ENCODE assay signal across 1 cellular context in genomic region chr14:20477211-20477876, GRCh38.
TF ChIP-seq lines count a peak whose summit lies in the region.

No MANE protein-coding gene starts in this region.

TF ChIP-seq in K562, 482 proteins besides CTCF, POLR2A, EP300 and RAD21 (continues in another document):
- TF ChIP-seq KDM1A (IDR thresholded peaks at IDR 0.05) (0 out of 4 replicates have a peak, but pooled peaks of 1 of the 2 experiments have one; percentile 21), POLR2B (IDR thresholded peaks at IDR 0.05; ENCODE audit: low read depth, partially characterized antibody) (peak; percentile 37), CBX3 (IDR thresholded peaks at IDR 0.05; ENCODE audit: borderline replicate concordance in 1 of 2, low read length in 2 of 2) (no peak), SIX5 (IDR thresholded peaks at IDR 0.05; ENCODE audit: borderline replicate concordance in 1 of 2, insufficient read depth in 1 of 2, low read depth in 1 of 2, low read length in 2 of 2) (no peak), ZBTB26 (CRISPR knock-in tag; IDR thresholded peaks at IDR 0.05) (0 out of 2 replicates have a peak, but pooled peaks have one; percentile 44), ZMIZ1 (IDR thresholded peaks at IDR 0.05; ENCODE audit: low read depth in 2 of 2, low read length in 2 of 2) (0 out of 4 replicates have a peak, but pooled peaks of 1 of the 2 experiments have one; percentile 28), ERF (CRISPR knock-in tag; IDR thresholded peaks at IDR 0.05) (no peak), TFAP4 (CRISPR knock-in tag; IDR thresholded peaks at IDR 0.05; ENCODE audit: borderline replicate concordance) (peak; percentile 90), SP1 (CRISPR knock-in tag; IDR thresholded peaks at IDR 0.05) (peak; percentile 44; the same call in 1 of the 2 replicates), CTCFL (IDR thresholded peaks at IDR 0.05; ENCODE audit: borderline replicate concordance, insufficient read depth, low read depth, low read length, poor library complexity, severe bottlenecking) (no peak), TEAD1 (CRISPR knock-in tag; IDR thresholded peaks at IDR 0.05) (peak in 1 of 2 experiments; percentile 64; a peak in 2 of 4 replicates), NCOR1 (IDR thresholded peaks at IDR 0.05) (peak; percentile 56; the same call in 1 of the 2 replicates), CXXC5 (CRISPR knock-in tag; IDR thresholded peaks at IDR 0.05) (peak; percentile 28; the same call in 1 of the 2 replicates), SUPT5H (IDR thresholded peaks at IDR 0.05) (peak; percentile 53; the same call in 1 of the 2 replicates), BCOR (IDR thresholded peaks at IDR 0.05) (no peak), RHOXF2B (CRISPR knock-in tag; conservative IDR thresholded peaks at IDR 0.05) (no peak), ELF1 (tag; IDR thresholded peaks at IDR 0.05) (no peak), NCOA4 (IDR thresholded peaks at IDR 0.05; ENCODE audit: partially characterized antibody) (no peak), TCF3 (CRISPR knock-in tag; IDR thresholded peaks at IDR 0.05) (peak; percentile 85), ELF2 (CRISPR knock-in tag; IDR thresholded peaks at IDR 0.05) (no peak), ZNF175 (CRISPR knock-in tag; IDR thresholded peaks at IDR 0.05; ENCODE audit: low read depth) (0 out of 2 replicates have a peak, but pooled peaks have one; percentile 33), THRB (CRISPR knock-in tag; conservative IDR thresholded peaks at IDR 0.05) (no peak), DDX20 (tag; IDR thresholded peaks at IDR 0.05; ENCODE audit: low read depth) (no peak), ZNF76 (CRISPR knock-in tag; IDR thresholded peaks at IDR 0.05; ENCODE audit: borderline replicate concordance) (no peak), USF2 (CRISPR knock-in tag; IDR thresholded peaks at IDR 0.05) (no peak), CREB5 (CRISPR knock-in tag; IDR thresholded peaks at IDR 0.05) (no peak), RBFOX2 (IDR thresholded peaks at IDR 0.05; ENCODE audit: low read depth, low read length) (peak; percentile 43; the same call in 1 of the 2 replicates), ESRRA (IDR thresholded peaks at IDR 0.05; ENCODE audit: borderline replicate concordance, low read depth) (peak; percentile 68; the same call in 1 of the 2 replicates), ILK (tag; IDR thresholded peaks at IDR 0.05; ENCODE audit: borderline replicate concordance, low read depth) (no peak), ZNF780A (CRISPR knock-in tag; IDR thresholded peaks at IDR 0.05) (no peak), TCFL5 (CRISPR knock-in tag; conservative IDR thresholded peaks at IDR 0.05) (no peak), MTA2 (IDR thresholded peaks at IDR 0.05; ENCODE audit: low read depth) (peak; percentile 52; the same call in 1 of the 2 replicates), ZFX (CRISPR knock-in tag; IDR thresholded peaks at IDR 0.05) (no peak), SMARCE1 (IDR thresholded peaks at IDR 0.05) (peak; percentile 69; the same call in 1 of the 2 replicates), POU5F1 (IDR thresholded peaks at IDR 0.05; ENCODE audit: borderline replicate concordance, low read depth, low read length, partially characterized antibody) (no peak), SMARCA4 (IDR thresholded peaks at IDR 0.05) (peak; percentile 68), ZNF449 (CRISPR knock-in tag; IDR thresholded peaks at IDR 0.05) (no peak), SIN3A (IDR thresholded peaks at IDR 0.05; ENCODE audit: borderline replicate concordance in 2 of 2, control insufficient read depth in 1 of 2, low read depth in 2 of 2, low read length in 2 of 2) (0 out of 4 replicates have a peak, but pooled peaks of 1 of the 2 experiments have one; percentile 28), WHSC1 (IDR thresholded peaks at IDR 0.05; ENCODE audit: low read length) (no peak), NBN (IDR thresholded peaks at IDR 0.05; ENCODE audit: low read depth) (peak; percentile 55; the same call in 1 of the 2 replicates), CTBP1 (IDR thresholded peaks at IDR 0.05; ENCODE audit: borderline replicate concordance) (0 out of 2 replicates have a peak, but pooled peaks have one; percentile 15), DPF2 (IDR thresholded peaks at IDR 0.05) (peak; percentile 73), POLR2AphosphoS5 (IDR thresholded peaks at IDR 0.05; ENCODE audit: control insufficient read depth, insufficient read depth, low read depth, low read length) (peak; percentile 57), THRA (IDR thresholded peaks at IDR 0.05) (no peak), ETV1 (tag; conservative IDR thresholded peaks at IDR 0.05; ENCODE audit: low read depth) (0 out of 2 replicates have a peak, but pooled peaks have one; percentile 11), SREBF2 (CRISPR knock-in tag; IDR thresholded peaks at IDR 0.05) (no peak), ZZZ3 (IDR thresholded peaks at IDR 0.05) (no peak), NR4A1 (CRISPR knock-in tag; IDR thresholded peaks at IDR 0.05) (no peak), NR4A1 (tag; IDR thresholded peaks at IDR 0.05) (0 out of 2 replicates have a peak, but pooled peaks have one; percentile 25), NFXL1 (CRISPR knock-in tag; IDR thresholded peaks at IDR 0.05) (no peak), ZSCAN29 (IDR thresholded peaks at IDR 0.05) (no peak), SNRNP70 (optimal IDR thresholded peaks at IDR 0.05; ENCODE audit: low read depth, low read length) (no peak), ARID2 (IDR thresholded peaks at IDR 0.05) (no peak), HMGXB4 (CRISPR knock-in tag; IDR thresholded peaks at IDR 0.05) (0 out of 2 replicates have a peak, but pooled peaks have one; percentile 32), ZNF444 (CRISPR knock-in tag; IDR thresholded peaks at IDR 0.05) (no peak), CEBPB (tag; IDR thresholded peaks at IDR 0.05) (peak; percentile 50)
